ENCODE assay signal across 1 cellular context in genomic region chr3:48088749-48089466, GRCh38.
A peak's percentile ranks its signal among the peaks of the same experiment; 100 is the strongest.
TF ChIP-seq lines count a peak whose summit lies in the region.

No MANE protein-coding gene starts in this region.

TF ChIP-seq in HepG2, 621 proteins besides CTCF, POLR2A, EP300 and RAD21 (continued from another document and continues in another):
- no peak for TF ChIP-seq ZBTB49 (CRISPR knock-in tag; IDR thresholded peaks at IDR 0.05; ENCODE audit: borderline replicate concordance)
- no peak for TF ChIP-seq ZNF564 (CRISPR knock-in tag; IDR thresholded peaks at IDR 0.05)
- no peak for TF ChIP-seq ZMYM2 (CRISPR knock-in tag; IDR thresholded peaks at IDR 0.05)
- TF ChIP-seq RNF219 (CRISPR knock-in tag; IDR thresholded peaks at IDR 0.05), result no peak
- TF ChIP-seq ZNF652 (CRISPR knock-in tag; IDR thresholded peaks at IDR 0.05; ENCODE audit: borderline replicate concordance, low read depth), result no peak
- TF ChIP-seq ERF (CRISPR knock-in tag; IDR thresholded peaks at IDR 0.05), result peak; percentile 73
- TF ChIP-seq POLR2AphosphoS2 (IDR thresholded peaks at IDR 0.05; ENCODE audit: low read depth, low read length), result no peak
- no peak for TF ChIP-seq MLX (CRISPR knock-in tag; IDR thresholded peaks at IDR 0.05)
- TF ChIP-seq HNRNPH1 (optimal IDR thresholded peaks at IDR 0.05; ENCODE audit: low read depth, low read length), result no peak
- no peak for TF ChIP-seq TBL1XR1 (IDR thresholded peaks at IDR 0.05; ENCODE audit: borderline replicate concordance, low read length, partially characterized antibody)
- 0 out of 2 replicates have a peak, but pooled peaks have one; percentile 41 for TF ChIP-seq PRDM4 (CRISPR knock-in tag; IDR thresholded peaks at IDR 0.05; ENCODE audit: borderline replicate concordance)
- no peak for TF ChIP-seq RFX3 (CRISPR knock-in tag; IDR thresholded peaks at IDR 0.05)
- 0 out of 2 replicates have a peak, but pooled peaks have one; percentile 38 for TF ChIP-seq FOXA3 (CRISPR knock-in tag; IDR thresholded peaks at IDR 0.05)
- 0 out of 2 replicates have a peak, but pooled peaks have one; percentile 20 for TF ChIP-seq ZNF616 (CRISPR knock-in tag; IDR thresholded peaks at IDR 0.05; ENCODE audit: low read depth)
- peak; percentile 56; the same call in 1 of the 2 replicates for TF ChIP-seq E2F2 (CRISPR knock-in tag; IDR thresholded peaks at IDR 0.05; ENCODE audit: borderline replicate concordance)
- 0 out of 2 replicates have a peak, but pooled peaks have one; percentile 16 for TF ChIP-seq HMG20A (CRISPR knock-in tag; IDR thresholded peaks at IDR 0.05; ENCODE audit: borderline replicate concordance)
- TF ChIP-seq ZNF263 (CRISPR knock-in tag; IDR thresholded peaks at IDR 0.05), result peak; percentile 88
- TF ChIP-seq ZNF503 (CRISPR knock-in tag; IDR thresholded peaks at IDR 0.05), result peak; percentile 63; the same call in 1 of the 2 replicates
- TF ChIP-seq ZBTB40 (IDR thresholded peaks at IDR 0.05), result no peak
- TF ChIP-seq ZBTB40 (CRISPR knock-in tag; IDR thresholded peaks at IDR 0.05), result peak; percentile 87
- TF ChIP-seq ZNF704 (CRISPR knock-in tag; IDR thresholded peaks at IDR 0.05; ENCODE audit: borderline replicate concordance), result peak; percentile 92
- no peak for TF ChIP-seq TRIM22 (IDR thresholded peaks at IDR 0.05)
- TF ChIP-seq ZNF530 (CRISPR knock-in tag; IDR thresholded peaks at IDR 0.05; ENCODE audit: low read depth), result no peak
- peak; percentile 94; the same call in 1 of the 2 replicates for TF ChIP-seq ZNF766 (CRISPR knock-in tag; IDR thresholded peaks at IDR 0.05; ENCODE audit: borderline replicate concordance)
- no peak for TF ChIP-seq GLI4 (CRISPR knock-in tag; IDR thresholded peaks at IDR 0.05; ENCODE audit: borderline replicate concordance)
- peak; percentile 71; the same call in 1 of the 2 replicates for TF ChIP-seq HIVEP1 (CRISPR knock-in tag; IDR thresholded peaks at IDR 0.05)
- TF ChIP-seq TIGD3 (CRISPR knock-in tag; IDR thresholded peaks at IDR 0.05; ENCODE audit: borderline replicate concordance), result no peak
